ENCODE assay signal across 8 cellular contexts in the genomic region with DNA sequence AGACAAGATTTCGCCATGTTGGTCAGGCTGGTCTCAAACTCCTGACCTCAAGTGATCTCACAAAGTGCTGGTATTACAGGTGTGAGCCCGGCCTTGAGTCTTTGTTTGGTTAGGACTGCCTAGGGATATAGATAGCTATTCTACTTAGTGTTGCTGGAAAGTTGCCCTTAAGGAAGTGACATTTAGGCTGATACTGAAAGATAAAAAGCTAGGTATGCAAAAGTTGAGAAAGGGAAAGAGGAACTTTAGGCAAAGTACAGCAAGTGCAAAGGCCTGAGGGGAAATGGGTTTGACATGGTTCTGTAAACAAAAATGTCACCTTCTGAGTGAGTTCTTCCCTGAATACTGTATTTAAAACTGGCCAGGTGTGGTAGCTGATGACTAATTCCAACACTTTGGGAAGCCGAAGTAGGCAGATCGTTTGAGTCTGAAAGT.
A peak's percentile ranks its signal among the peaks of the same experiment; 100 is the strongest.
DNase-seq lines count a peak whose midpoint lies in the region; ATAC-seq lines count a peak whose summit lies in the region.

No MANE protein-coding gene starts in this region.

- H3K36me3 Mint-ChIP-seq in activated naive CD4-positive, alpha-beta T cell treated with anti-CD3 and anti-CD28 coated beads for 36 hours (ENCODE audit: low read depth): peaks cover 2% of the 10 kb centered on the region
- H3K36me3 Mint-ChIP-seq in activated naive CD8-positive, alpha-beta T cell treated with anti-CD3 and anti-CD28 coated beads, Interleukin-2, amount 10 ng/mL, durations not matched to agents 7 days and 5 days: peaks cover 18% of the 10 kb centered on the region

- H3K9me3 Mint-ChIP-seq in activated naive CD4-positive, alpha-beta T cell treated with anti-CD3 and anti-CD28 coated beads for 36 hours: no peaks in the 10 kb centered on the region
- peaks cover 2% of the 10 kb centered on the region for H3K9me3 Mint-ChIP-seq in activated naive CD8-positive, alpha-beta T cell treated with anti-CD3 and anti-CD28 coated beads, Interleukin-2, amount 10 ng/mL, durations not matched to agents 7 days and 5 days

- peaks cover 67% of the 10 kb centered on the region for H3K4me1 Mint-ChIP-seq in activated naive CD4-positive, alpha-beta T cell treated with anti-CD3 and anti-CD28 coated beads for 36 hours (ENCODE audit: low read depth)
- H3K4me1 Mint-ChIP-seq in activated naive CD8-positive, alpha-beta T cell treated with anti-CD3 and anti-CD28 coated beads, Interleukin-2, amount 10 ng/mL, durations not matched to agents 7 days and 5 days: peaks cover 37% of the 10 kb centered on the region

- ATAC-seq in HG03432 (IDR thresholded peaks at IDR 0.05; ENCODE audit: unreplicated experiment): peak; percentile 53
- no peak for ATAC-seq in activated naive CD8-positive, alpha-beta T cell treated with anti-CD3 and anti-CD28 coated beads, Interleukin-2, amount 10 ng/mL, durations not matched to agents 7 days and 5 days (ENCODE audit: low read depth)

- no peak overlapping the region for H3K4me3 Mint-ChIP-seq in activated naive CD4-positive, alpha-beta T cell treated with anti-CD3 and anti-CD28 coated beads for 36 hours
- no peak overlapping the region for H3K4me3 Mint-ChIP-seq in activated naive CD8-positive, alpha-beta T cell treated with anti-CD3 and anti-CD28 coated beads, Interleukin-2, amount 10 ng/mL, durations not matched to agents 7 days and 5 days

- CTCF ChIA-PET in activated naive CD4-positive, alpha-beta T cell treated with anti-CD3 and anti-CD28 coated beads for 36 hours (lab: Charles Lee): interaction anchor here (1.2 kb wide), 1 partner anchor 13 kb away, joined by 5 read pairs; no protein-coding TSS in a partner anchor

- peak overlapping the region; percentile 88 for H3K27ac Mint-ChIP-seq in activated naive CD4-positive, alpha-beta T cell treated with anti-CD3 and anti-CD28 coated beads for 36 hours
- peak overlapping the region; percentile 17 for H3K27ac Mint-ChIP-seq in activated naive CD8-positive, alpha-beta T cell treated with anti-CD3 and anti-CD28 coated beads, Interleukin-2, amount 10 ng/mL, durations not matched to agents 7 days and 5 days

- peak; percentile 39 for DNase-seq in activated naive CD4-positive, alpha-beta T cell treated with anti-CD3 and anti-CD28 coated beads for 36 hours
- DNase-seq in activated naive CD4-positive, alpha-beta T cell treated with anti-CD3 and anti-CD28 coated beads, Interleukin-2, amount 50 U/mL, for 16 hours: no peak
- no peak for DNase-seq in activated naive CD8-positive, alpha-beta T cell treated with anti-CD3 and anti-CD28 coated beads, Interleukin-2, amount 10 ng/mL, durations not matched to agents 7 days and 5 days
- DNase-seq in superior temporal gyrus (ENCODE audit: extremely low spot score) (peak; percentile 7), COLO668 (lab: John Stamatoyannopoulos, UW; ENCODE audit: unreplicated experiment) (no peak), NCI-H1105 treated with DMSO at 0.1 percent for 48 hours (lab: John Stamatoyannopoulos, UW) (no peak), iPS-NIHi7 (ENCODE audit: extremely low spot score) (no peak)

- POLR2A ChIA-PET in activated naive CD8-positive, alpha-beta T cell treated with anti-CD3 and anti-CD28 coated beads, Interleukin-2, amount 10 ng/mL, durations not matched to agents 7 days and 5 days (lab: Charles Lee): no interaction called here

- intact Hi-C loops in activated naive CD4-positive, alpha-beta T cell treated with anti-CD3 and anti-CD28 coated beads for 36 hours (cut with micrococcal nuclease): no loop called here

- H3K27me3 Mint-ChIP-seq in activated naive CD4-positive, alpha-beta T cell treated with anti-CD3 and anti-CD28 coated beads for 36 hours (ENCODE audit: low read depth): no peaks in the 10 kb centered on the region
- no peaks in the 10 kb centered on the region for H3K27me3 Mint-ChIP-seq in activated naive CD8-positive, alpha-beta T cell treated with anti-CD3 and anti-CD28 coated beads, Interleukin-2, amount 10 ng/mL, durations not matched to agents 7 days and 5 days

Comparison
In these comparisons a context has a peak if more than half of its experiments do, and no peak if none do; other contexts are left out.
1. DNase-seq: peak in activated naive CD4-positive, alpha-beta T cell treated with anti-CD3 and anti-CD28 coated beads for 36 hours (single experiment) and superior temporal gyrus (single experiment); none in activated naive CD4-positive, alpha-beta T cell treated with anti-CD3 and anti-CD28 coated beads, Interleukin-2, amount 50 U/mL, for 16 hours (single experiment), activated naive CD8-positive, alpha-beta T cell treated with anti-CD3 and anti-CD28 coated beads, Interleukin-2, amount 10 ng/mL, durations not matched to agents 7 days and 5 days (single experiment), COLO668 (single experiment), NCI-H1105 treated with DMSO at 0.1 percent for 48 hours (single experiment) and iPS-NIHi7 (single experiment).